1 cellular context compared by ENCODE assay signal in genomic region chr4:1099270-1099669, GRCh38.
TF ChIP-seq lines count a peak whose summit lies in the region.

No MANE protein-coding gene starts in this region.

TF ChIP-seq in SK-N-SH, 30 proteins besides CTCF, POLR2A, EP300 and RAD21 (continued from another document):
- TF ChIP-seq JUND (IDR thresholded peaks at IDR 0.05) (no peak), NRF1 (IDR thresholded peaks at IDR 0.05; ENCODE audit: low read depth, low read length) (no peak), CHD2 (IDR thresholded peaks at IDR 0.05; ENCODE audit: low read length, partially characterized antibody) (no peak), FOXJ3 (CRISPR knock-in tag; IDR thresholded peaks at IDR 0.05) (no peak), RFX5 (IDR thresholded peaks at IDR 0.05; ENCODE audit: low read length) (no peak), FOSL2 (IDR thresholded peaks at IDR 0.05; ENCODE audit: borderline replicate concordance, low read depth) (no peak), GABPA (IDR thresholded peaks at IDR 0.05; ENCODE audit: low read depth) (no peak), SMC3 (IDR thresholded peaks at IDR 0.05; ENCODE audit: low read depth, low read length) (no peak), TCF12 (IDR thresholded peaks at IDR 0.05) (no peak), ELF1 (IDR thresholded peaks at IDR 0.05) (no peak), RXRA (IDR thresholded peaks at IDR 0.05; ENCODE audit: borderline replicate concordance, low read depth) (no peak)
- TF ChIP-seq, protein P1, sequence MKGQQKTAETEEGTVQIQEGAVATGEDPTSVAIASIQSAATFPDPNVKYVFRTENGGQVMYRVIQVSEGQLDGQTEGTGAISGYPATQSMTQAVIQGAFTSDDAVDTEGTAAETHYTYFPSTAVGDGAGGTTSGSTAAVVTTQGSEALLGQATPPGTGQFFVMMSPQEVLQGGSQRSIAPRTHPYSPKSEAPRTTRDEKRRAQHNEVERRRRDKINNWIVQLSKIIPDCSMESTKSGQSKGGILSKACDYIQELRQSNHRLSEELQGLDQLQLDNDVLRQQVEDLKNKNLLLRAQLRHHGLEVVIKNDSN (IDR thresholded peaks at IDR 0.05; ENCODE audit: borderline replicate concordance, low read depth) = no peak
- TF ChIP-seq, protein P2, sequence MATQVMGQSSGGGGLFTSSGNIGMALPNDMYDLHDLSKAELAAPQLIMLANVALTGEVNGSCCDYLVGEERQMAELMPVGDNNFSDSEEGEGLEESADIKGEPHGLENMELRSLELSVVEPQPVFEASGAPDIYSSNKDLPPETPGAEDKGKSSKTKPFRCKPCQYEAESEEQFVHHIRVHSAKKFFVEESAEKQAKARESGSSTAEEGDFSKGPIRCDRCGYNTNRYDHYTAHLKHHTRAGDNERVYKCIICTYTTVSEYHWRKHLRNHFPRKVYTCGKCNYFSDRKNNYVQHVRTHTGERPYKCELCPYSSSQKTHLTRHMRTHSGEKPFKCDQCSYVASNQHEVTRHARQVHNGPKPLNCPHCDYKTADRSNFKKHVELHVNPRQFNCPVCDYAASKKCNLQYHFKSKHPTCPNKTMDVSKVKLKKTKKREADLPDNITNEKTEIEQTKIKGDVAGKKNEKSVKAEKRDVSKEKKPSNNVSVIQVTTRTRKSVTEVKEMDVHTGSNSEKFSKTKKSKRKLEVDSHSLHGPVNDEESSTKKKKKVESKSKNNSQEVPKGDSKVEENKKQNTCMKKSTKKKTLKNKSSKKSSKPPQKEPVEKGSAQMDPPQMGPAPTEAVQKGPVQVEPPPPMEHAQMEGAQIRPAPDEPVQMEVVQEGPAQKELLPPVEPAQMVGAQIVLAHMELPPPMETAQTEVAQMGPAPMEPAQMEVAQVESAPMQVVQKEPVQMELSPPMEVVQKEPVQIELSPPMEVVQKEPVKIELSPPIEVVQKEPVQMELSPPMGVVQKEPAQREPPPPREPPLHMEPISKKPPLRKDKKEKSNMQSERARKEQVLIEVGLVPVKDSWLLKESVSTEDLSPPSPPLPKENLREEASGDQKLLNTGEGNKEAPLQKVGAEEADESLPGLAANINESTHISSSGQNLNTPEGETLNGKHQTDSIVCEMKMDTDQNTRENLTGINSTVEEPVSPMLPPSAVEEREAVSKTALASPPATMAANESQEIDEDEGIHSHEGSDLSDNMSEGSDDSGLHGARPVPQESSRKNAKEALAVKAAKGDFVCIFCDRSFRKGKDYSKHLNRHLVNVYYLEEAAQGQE (IDR thresholded peaks at IDR 0.05; ENCODE audit: low read depth, low read length) = no peak
- TF ChIP-seq, protein P3, sequence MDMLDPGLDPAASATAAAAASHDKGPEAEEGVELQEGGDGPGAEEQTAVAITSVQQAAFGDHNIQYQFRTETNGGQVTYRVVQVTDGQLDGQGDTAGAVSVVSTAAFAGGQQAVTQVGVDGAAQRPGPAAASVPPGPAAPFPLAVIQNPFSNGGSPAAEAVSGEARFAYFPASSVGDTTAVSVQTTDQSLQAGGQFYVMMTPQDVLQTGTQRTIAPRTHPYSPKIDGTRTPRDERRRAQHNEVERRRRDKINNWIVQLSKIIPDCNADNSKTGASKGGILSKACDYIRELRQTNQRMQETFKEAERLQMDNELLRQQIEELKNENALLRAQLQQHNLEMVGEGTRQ (IDR thresholded peaks at IDR 0.05; ENCODE audit: borderline replicate concordance, low read depth, low read length) = no peak
